ENCODE assay signal across 12 cellular contexts in genomic region chr3:170867552-170867951, GRCh38. TPM values are rescaled to one million over a fixed set of nuclear protein-coding genes. Genes with fewer than 3 reads are reported as not detected.
A peak's percentile ranks its signal among the peaks of the same experiment; 100 is the strongest.
DNase-seq lines count a peak whose midpoint lies in the region; ATAC-seq and TF ChIP-seq lines count a peak whose summit lies in the region.
"Had no signal": no experiment of that assay in that cellular context is flagged by ENCODE, and none has a peak within 500 bp of the region (broad histone marks: within the 10 kb centered on the region; RNA-seq: fewer than 3 reads in every experiment).

No MANE protein-coding gene starts in this region.

- peaks cover 10% of the 10 kb centered on the region for H3K27me3 Mint-ChIP-seq in endothelial cell (ENCODE audit: unreplicated experiment)

- no peak overlapping the region for H3K4me3 Mint-ChIP-seq in endothelial cell (ENCODE audit: unreplicated experiment)

- H3K4me1 Mint-ChIP-seq in endothelial cell (ENCODE audit: unreplicated experiment) = peaks cover 15% of the 10 kb centered on the region

- H3K9ac ChIP-seq in SK-N-SH = peak overlapping the region; percentile 93; the same call in 1 of the 2 replicates
- peak overlapping the region; percentile 1; the same call in 1 of the 2 replicates for H3K9ac ChIP-seq in OCI-LY3 (ENCODE audit: low read length)

- TF ChIP-seq CTCF in SK-N-SH (IDR thresholded peaks at IDR 0.05) (no peak), OCI-LY3 (IDR thresholded peaks at IDR 0.05; ENCODE audit: low read depth, low read length) (no peak), endothelial cell (IDR thresholded peaks at IDR 0.05; ENCODE audit: unreplicated experiment) (no peak), osteoblast (IDR thresholded peaks at IDR 0.05; ENCODE audit: extremely low read depth, low read depth, low read length) (no peak)

- CTCF ChIA-PET in SK-N-SH (lab: Yijun Ruan, JAX) = no interaction called here

- DNase-seq in SK-N-SH = no peak
- DNase-seq in endothelial cell (ENCODE audit: low spot score) = no peak
- no peak for DNase-seq in osteoblast (ENCODE audit: insufficient read length, low spot score, missing footprints)
- DNase-seq in stimulated activated CD4-positive, alpha-beta T cell treated with anti-CD3 and anti-CD28 coated beads, Interleukin-2, amount 100 ng/mL, for 48 hours = no peak
- DNase-seq in stimulated activated CD4-positive, alpha-beta T cell treated with anti-CD3 and anti-CD28 coated beads, Interleukin-12 subunit alpha, Interleukin-12 subunit beta, amount 100 ng/mL, for 4 hours = no peak
- DNase-seq: 8988T, NCI-H2029 treated with DMSO at 0.1 percent for 48 hours, ovary, SJCRH30 had no signal

- no peaks in the 10 kb centered on the region for H3K9me3 ChIP-seq in SK-N-SH
- no peaks in the 10 kb centered on the region for H3K9me3 ChIP-seq in OCI-LY3 (ENCODE audit: insufficient read depth, low read length)
- no peaks in the 10 kb centered on the region for H3K9me3 ChIP-seq in osteoblast (ENCODE audit: low read depth, low read length)
- H3K9me3 ChIP-seq: ovary, SJCRH30 had no signal

- POLR2A ChIA-PET in SK-N-SH (lab: Yijun Ruan, JAX) = no interaction called here

- H3K27ac Mint-ChIP-seq in endothelial cell (ENCODE audit: unreplicated experiment) = peak overlapping the region; percentile 5

- H3K27ac ChIP-seq in SK-N-SH (ENCODE audit: low read depth in 2 of 2, low read length in 1 of 2) (no peak overlapping the region; a peak in 2 of 4 replicates), OCI-LY3 (ENCODE audit: low read length) (peak overlapping the region; percentile 55), osteoblast (ENCODE audit: low read depth, low read length) (peak overlapping the region; percentile 30)
- H3K27ac ChIP-seq: ovary, SJCRH30 had no signal

- H3K4me2 ChIP-seq in SK-N-SH = peak overlapping the region; percentile 83; the same call in 1 of the 2 replicates
- H3K4me2 ChIP-seq in OCI-LY3 (ENCODE audit: low read length) = peak overlapping the region; percentile 58
- H3K4me2 ChIP-seq in osteoblast (ENCODE audit: insufficient read depth, low read length) = peak overlapping the region; percentile 97

- no peak for TF ChIP-seq RAD21 in SK-N-SH (IDR thresholded peaks at IDR 0.05; ENCODE audit: low read length)

- peaks cover 29 to 30% of the 10 kb centered on the region in 2 experiments for H3K36me3 ChIP-seq in SK-N-SH (replicated peaks in 1 of 2; ENCODE audit: control insufficient read depth in 1 of 2, insufficient read depth in 2 of 2, low read length in 1 of 2)
- H3K36me3 ChIP-seq in OCI-LY3 (replicated peaks; ENCODE audit: low read depth, low read length) = peaks cover 46% of the 10 kb centered on the region
- peaks cover 32% of the 10 kb centered on the region for H3K36me3 ChIP-seq in osteoblast (ENCODE audit: insufficient read depth, low read length)
- H3K36me3 ChIP-seq: ovary had no signal

- peaks cover 42% of the 10 kb centered on the region for H3F3A ChIP-seq in SK-N-SH (replicated peaks; ENCODE audit: insufficient read depth)

- H3K27me3 ChIP-seq in SK-N-SH (ENCODE audit: insufficient read depth) (no peaks in the 10 kb centered on the region), OCI-LY3 (ENCODE audit: low read depth, low read length) (no peaks in the 10 kb centered on the region), osteoblast (ENCODE audit: insufficient read depth, low read length) (no peaks in the 10 kb centered on the region)
- H3K27me3 ChIP-seq: ovary, SJCRH30 had no signal

- H3K4me1 ChIP-seq in SK-N-SH (ENCODE audit: control insufficient read depth in 1 of 2, insufficient read depth in 2 of 2, low read depth in 1 of 2, low read length in 1 of 2) (peaks cover 11 to 19% of the 10 kb centered on the region in 2 experiments; a peak in 3 of 4 replicates), OCI-LY3 (ENCODE audit: low read length) (peaks cover 25% of the 10 kb centered on the region), osteoblast (ENCODE audit: insufficient read depth, low read length) (peaks cover 22% of the 10 kb centered on the region)

- peaks cover 13% of the 10 kb centered on the region for H4K20me1 ChIP-seq in SK-N-SH (ENCODE audit: insufficient read depth)
- peaks cover 28% of the 10 kb centered on the region for H4K20me1 ChIP-seq in OCI-LY3 (ENCODE audit: insufficient read depth, low read length)
- H4K20me1 ChIP-seq in osteoblast (ENCODE audit: insufficient read depth, low read length) = peaks cover 22% of the 10 kb centered on the region

- H3K9me3 Mint-ChIP-seq in endothelial cell (ENCODE audit: unreplicated experiment) = no peaks in the 10 kb centered on the region

- peaks cover 21% of the 10 kb centered on the region for H3K36me3 Mint-ChIP-seq in endothelial cell (ENCODE audit: low read depth, unreplicated experiment)

- H2AFZ ChIP-seq in SK-N-SH (ENCODE audit: low read depth) (no peak overlapping the region), OCI-LY3 (ENCODE audit: low read depth, low read length) (no peak overlapping the region), osteoblast (ENCODE audit: low read length) (no peak overlapping the region)

- no peak for TF ChIP-seq EP300 in SK-N-SH (IDR thresholded peaks at IDR 0.05; ENCODE audit: borderline replicate concordance in 1 of 2, low read depth in 1 of 2, low read length in 1 of 2)

- H3K79me2 ChIP-seq in SK-N-SH (ENCODE audit: insufficient read depth) (peaks cover 25% of the 10 kb centered on the region), OCI-LY3 (ENCODE audit: low read length) (peaks cover 36% of the 10 kb centered on the region), osteoblast (ENCODE audit: insufficient read depth, low read length) (peaks cover 13% of the 10 kb centered on the region)

- ATAC-seq in SK-N-SH treated with all-trans-retinoic acid at 6 μM for 48 hours = no peak
- no peak for ATAC-seq in HG03159 (IDR thresholded peaks at IDR 0.05; ENCODE audit: unreplicated experiment)

- H3K4me3 ChIP-seq in SK-N-SH (ENCODE audit: low read depth in 2 of 2, low read length in 1 of 2) (peak overlapping the region; percentile 6 to 81; a peak in 1 of 4 replicates), OCI-LY3 (ENCODE audit: low read length) (peak overlapping the region; percentile 88), osteoblast (ENCODE audit: insufficient read depth, low read length) (peak overlapping the region; percentile 38)
- H3K4me3 ChIP-seq: ovary had no signal

- no peaks in the 10 kb centered on the region for H3K9me2 ChIP-seq in SK-N-SH

TF ChIP-seq in SK-N-SH, 30 proteins besides CTCF, POLR2A, EP300 and RAD21:
- TF ChIP-seq SIN3A (IDR thresholded peaks at IDR 0.05; ENCODE audit: borderline replicate concordance, low read depth, low read length) (no peak), RXRA (IDR thresholded peaks at IDR 0.05; ENCODE audit: borderline replicate concordance, low read depth) (no peak), SMC3 (IDR thresholded peaks at IDR 0.05; ENCODE audit: low read depth, low read length) (no peak)

TF ChIP-seq in SK-N-SH treated with all-trans-retinoic acid at 6 μM for 48 hours, 23 proteins besides CTCF, POLR2A, EP300 and RAD21 (continues in another document):
- TF ChIP-seq ZFP30 (CRISPR knock-in tag; IDR thresholded peaks at IDR 0.05) (no peak), CSRNP3 (CRISPR knock-in tag; IDR thresholded peaks at IDR 0.05) (no peak), ZNF565 (CRISPR knock-in tag; conservative IDR thresholded peaks at IDR 0.05; ENCODE audit: low read depth) (no peak), ARNTL (CRISPR knock-in tag; IDR thresholded peaks at IDR 0.05; ENCODE audit: borderline replicate concordance, low read depth) (no peak), ZNF70 (CRISPR knock-in tag; IDR thresholded peaks at IDR 0.05) (no peak), BACH2 (CRISPR knock-in tag; IDR thresholded peaks at IDR 0.05; ENCODE audit: borderline replicate concordance) (no peak)
- TF ChIP-seq, protein P1, sequence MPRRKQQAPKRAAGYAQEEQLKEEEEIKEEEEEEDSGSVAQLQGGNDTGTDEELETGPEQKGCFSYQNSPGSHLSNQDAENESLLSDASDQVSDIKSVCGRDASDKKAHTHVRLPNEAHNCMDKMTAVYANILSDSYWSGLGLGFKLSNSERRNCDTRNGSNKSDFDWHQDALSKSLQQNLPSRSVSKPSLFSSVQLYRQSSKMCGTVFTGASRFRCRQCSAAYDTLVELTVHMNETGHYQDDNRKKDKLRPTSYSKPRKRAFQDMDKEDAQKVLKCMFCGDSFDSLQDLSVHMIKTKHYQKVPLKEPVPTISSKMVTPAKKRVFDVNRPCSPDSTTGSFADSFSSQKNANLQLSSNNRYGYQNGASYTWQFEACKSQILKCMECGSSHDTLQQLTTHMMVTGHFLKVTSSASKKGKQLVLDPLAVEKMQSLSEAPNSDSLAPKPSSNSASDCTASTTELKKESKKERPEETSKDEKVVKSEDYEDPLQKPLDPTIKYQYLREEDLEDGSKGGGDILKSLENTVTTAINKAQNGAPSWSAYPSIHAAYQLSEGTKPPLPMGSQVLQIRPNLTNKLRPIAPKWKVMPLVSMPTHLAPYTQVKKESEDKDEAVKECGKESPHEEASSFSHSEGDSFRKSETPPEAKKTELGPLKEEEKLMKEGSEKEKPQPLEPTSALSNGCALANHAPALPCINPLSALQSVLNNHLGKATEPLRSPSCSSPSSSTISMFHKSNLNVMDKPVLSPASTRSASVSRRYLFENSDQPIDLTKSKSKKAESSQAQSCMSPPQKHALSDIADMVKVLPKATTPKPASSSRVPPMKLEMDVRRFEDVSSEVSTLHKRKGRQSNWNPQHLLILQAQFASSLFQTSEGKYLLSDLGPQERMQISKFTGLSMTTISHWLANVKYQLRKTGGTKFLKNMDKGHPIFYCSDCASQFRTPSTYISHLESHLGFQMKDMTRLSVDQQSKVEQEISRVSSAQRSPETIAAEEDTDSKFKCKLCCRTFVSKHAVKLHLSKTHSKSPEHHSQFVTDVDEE (CRISPR knock-in tag; IDR thresholded peaks at IDR 0.05) = no peak

RNA-seq across cellular contexts. Expression of gene RPL22L1, which starts 2.4 kb away (rescaled TPM):
- polyA plus RNA-seq in SK-N-SH (2012; rRNA removed) = 80.9 and 138 TPM in 2 replicates
- polyA plus RNA-seq in SK-N-SH (2012; cell fraction: cytosol; rRNA removed) = 156 and 256 TPM in 2 replicates
- 21.1 and 39.6 TPM in 2 replicates for polyA plus RNA-seq in SK-N-SH (2012; cell fraction: nucleus; rRNA removed)
- total RNA-seq in endothelial cell (ENCODE audit: unreplicated experiment) (22.0 TPM), osteoblast (232 and 297 TPM in 2 replicates)

RNA-seq across cellular contexts. Expression of gene EIF5A2, which starts 40.9 kb away (rescaled TPM):
- 2.7 and 4.0 TPM in 2 replicates for polyA plus RNA-seq in SK-N-SH (2012; rRNA removed)
- polyA plus RNA-seq in SK-N-SH (2012; cell fraction: cytosol; rRNA removed) = 4.8 and 4.9 TPM in 2 replicates
- 1.9 and 2.5 TPM in 2 replicates for polyA plus RNA-seq in SK-N-SH (2012; cell fraction: nucleus; rRNA removed)
- total RNA-seq in endothelial cell (ENCODE audit: unreplicated experiment) (1.3 TPM), osteoblast (12.3 and 13.3 TPM in 2 replicates)

Comparison
In these comparisons a context has a peak if more than half of its experiments do, and no peak if none do; other contexts are left out.
1. H3K27ac ChIP-seq: peak in OCI-LY3 (single experiment) and osteoblast (single experiment); none in SK-N-SH (0 of 2).
2. H3K4me3 ChIP-seq: peak in every context shown above with its lines; median percentile 88 in OCI-LY3; 44 in SK-N-SH; 38 in osteoblast.
3. RNA of gene RPL22L1, which starts 2.4 kb away (total RNA-seq): 232 to 297 TPM in osteoblast; 22.0 TPM in endothelial cell (single experiment); every median in the first group is over 10 times any median in the second.
4. Peak in every context shown above with its lines, with median percentiles within 50 percentile points of each other: H3K4me2 ChIP-seq.